In genomic region chr6:30325873-30326445, GRCh38 we compare ENCODE assay signal across 1 cellular context.
TF ChIP-seq lines count a peak whose summit lies in the region.

No MANE protein-coding gene starts in this region.

TF ChIP-seq in HepG2, 621 proteins besides CTCF, POLR2A, EP300 and RAD21 (continued from another document and continues in another):
- TF ChIP-seq ZNF18 (CRISPR knock-in tag; IDR thresholded peaks at IDR 0.05; ENCODE audit: insufficient replicate concordance) (peak; percentile 87), ZNF367 (CRISPR knock-in tag; IDR thresholded peaks at IDR 0.05; ENCODE audit: borderline replicate concordance) (no peak), STAT6 (CRISPR knock-in tag; IDR thresholded peaks at IDR 0.05; ENCODE audit: borderline replicate concordance) (no peak), FLYWCH1 (CRISPR knock-in tag; IDR thresholded peaks at IDR 0.05) (0 out of 2 replicates have a peak, but pooled peaks have one; percentile 50), BHLHE40 (IDR thresholded peaks at IDR 0.05; ENCODE audit: low read length) (peak; percentile 43; the same call in 1 of the 2 replicates), MXD3 (CRISPR knock-in tag; IDR thresholded peaks at IDR 0.05) (no peak), ZNF20 (CRISPR knock-in tag; IDR thresholded peaks at IDR 0.05) (no peak), RNF219 (CRISPR knock-in tag; IDR thresholded peaks at IDR 0.05) (0 out of 2 replicates have a peak, but pooled peaks have one; percentile 31), DNMT1 (CRISPR knock-in tag; IDR thresholded peaks at IDR 0.05) (no peak), ZNF790 (CRISPR knock-in tag; IDR thresholded peaks at IDR 0.05; ENCODE audit: borderline replicate concordance) (no peak), AHDC1 (CRISPR knock-in tag; IDR thresholded peaks at IDR 0.05; ENCODE audit: borderline replicate concordance) (0 out of 2 replicates have a peak, but pooled peaks have one; percentile 36), CBX5 (CRISPR knock-in tag; IDR thresholded peaks at IDR 0.05; ENCODE audit: borderline replicate concordance) (0 out of 2 replicates have a peak, but pooled peaks have one; percentile 10), ARID4A (CRISPR knock-in tag; IDR thresholded peaks at IDR 0.05; ENCODE audit: borderline replicate concordance) (peak; percentile 83), ZNF556 (CRISPR knock-in tag; IDR thresholded peaks at IDR 0.05; ENCODE audit: borderline replicate concordance) (0 out of 2 replicates have a peak, but pooled peaks have one; percentile 41), CHD2 (IDR thresholded peaks at IDR 0.05; ENCODE audit: low read depth, low read length) (0 out of 2 replicates have a peak, but pooled peaks have one; percentile 13), HNRNPK (IDR thresholded peaks at IDR 0.05; ENCODE audit: low read depth, low read length, poor library complexity, severe bottlenecking) (no peak), SIX1 (CRISPR knock-in tag; IDR thresholded peaks at IDR 0.05; ENCODE audit: borderline replicate concordance) (no peak), GTF3A (CRISPR knock-in tag; conservative IDR thresholded peaks at IDR 0.05) (no peak), ZNF350 (CRISPR knock-in tag; IDR thresholded peaks at IDR 0.05; ENCODE audit: borderline replicate concordance, low read depth) (peak; percentile 87; the same call in 1 of the 2 replicates), HMGXB3 (CRISPR knock-in tag; IDR thresholded peaks at IDR 0.05; ENCODE audit: borderline replicate concordance) (0 out of 2 replicates have a peak, but pooled peaks have one; percentile 22), ZBTB10 (CRISPR knock-in tag; IDR thresholded peaks at IDR 0.05; ENCODE audit: borderline replicate concordance) (0 out of 2 replicates have a peak, but pooled peaks have one; percentile 51), MIER3 (CRISPR knock-in tag; IDR thresholded peaks at IDR 0.05; ENCODE audit: borderline replicate concordance) (no peak), ZNF558 (CRISPR knock-in tag; IDR thresholded peaks at IDR 0.05; ENCODE audit: borderline replicate concordance) (peak; percentile 83; the same call in 1 of the 2 replicates)
